8 cellular contexts compared by ENCODE assay signal in the genomic region with DNA sequence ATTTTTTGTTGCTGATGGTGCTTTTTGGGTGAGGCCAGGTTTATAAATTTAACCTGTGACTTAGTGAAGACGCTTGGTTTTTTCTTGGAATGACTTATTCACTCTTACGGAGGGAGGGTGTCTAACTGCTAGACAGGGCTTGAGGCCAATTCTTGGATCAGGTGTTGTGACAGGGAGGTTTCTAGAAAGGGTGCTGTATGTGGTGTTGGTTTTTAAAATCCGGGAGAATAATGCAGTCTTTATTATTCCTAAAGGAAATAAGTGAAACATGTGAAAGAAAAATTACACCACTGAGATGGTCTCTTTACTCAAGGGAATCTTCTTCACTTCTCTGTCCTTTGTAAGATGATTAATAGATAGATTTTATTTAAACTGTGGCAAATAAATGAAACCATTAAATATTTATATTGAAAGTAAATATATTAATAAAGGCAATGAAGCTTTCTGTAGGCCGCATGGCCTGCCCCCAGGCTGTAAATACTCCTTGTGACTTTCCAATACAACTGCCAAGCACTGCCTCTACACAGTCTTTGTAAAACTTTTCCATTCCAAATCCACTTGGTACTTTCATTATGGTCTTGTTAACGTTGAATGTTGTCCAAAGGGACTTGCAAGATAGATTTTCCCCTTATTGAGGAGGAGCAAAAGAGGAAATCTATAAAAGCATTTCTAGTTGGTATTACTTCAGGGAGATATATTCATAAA.
"Had no signal": no experiment of that assay in that cellular context is flagged by ENCODE, and none has a peak within 500 bp of the region (broad histone marks: within the 10 kb centered on the region; RNA-seq: fewer than 3 reads in every experiment).

No MANE protein-coding gene starts in this region.

- DNase-seq: GDM1, GF-D8 had no signal

- FAIRE-seq: G401.6, GM12878, GM12891, GM12892, GM18507, GM19239 had no signal
